8 cellular contexts compared by ENCODE assay signal in genomic region chr15:80970018-80970657, GRCh38. TPM values are rescaled to one million over a fixed set of nuclear protein-coding genes. Genes with fewer than 3 reads are reported as not detected.
DNase-seq lines count a peak whose midpoint lies in the region; ATAC-seq and TF ChIP-seq lines count a peak whose summit lies in the region.

No MANE protein-coding gene starts in this region.

- peak overlapping the region; percentile 16 for H4K91ac ChIP-seq in trophoblast cell (ENCODE audit: low read depth, low read length)

- no peak overlapping the region for H3K4me2 ChIP-seq in KMS-11
- H3K4me2 ChIP-seq in trophoblast cell (ENCODE audit: low read length) = no peak overlapping the region

- TF ChIP-seq POLR2A in gastroesophageal sphincter (IDR thresholded peaks at IDR 0.05) = no peak

- no peak overlapping the region for H4K8ac ChIP-seq in trophoblast cell (ENCODE audit: low read depth, low read length)

- no peaks in the 10 kb centered on the region for H3K79me2 ChIP-seq in KMS-11 (ENCODE audit: insufficient read depth, low read depth)
- no peaks in the 10 kb centered on the region for H3K79me2 ChIP-seq in trophoblast cell (ENCODE audit: control insufficient read depth, insufficient read depth, low read length, poor library complexity)

- H2AFZ ChIP-seq in KMS-11 (ENCODE audit: low read depth) = no peak overlapping the region
- H2AFZ ChIP-seq in trophoblast cell (ENCODE audit: insufficient read depth, low read length, poor library complexity) = no peak overlapping the region

- 21 to 48% methylated on average over 6 to 12 of the region's 12 CpGs for WGBS in gastroesophageal sphincter (ENCODE audit: low coverage in 1 of 2), 2 donors
- WGBS in trophoblast cell (ENCODE audit: extremely low coverage, insufficient coverage, insufficient read length) = no CpG with 5 or more reads among the region's 12 CpGs

- no peak overlapping the region for H2BK120ac ChIP-seq in trophoblast cell (ENCODE audit: insufficient read depth, low read length, poor library complexity)

- TF ChIP-seq CTCF in GM06990 (IDR thresholded peaks at IDR 0.05; ENCODE audit: insufficient read depth, low read length, poor library complexity, severe bottlenecking) (peak; percentile 78), KMS-11 (conservative IDR thresholded peaks at IDR 0.05; ENCODE audit: low read depth, low read length) (peak; percentile 94), gastroesophageal sphincter (IDR thresholded peaks at IDR 0.05) (peak; percentile 80 to 94 (median 84))

- H3K27ac ChIP-seq in KMS-11 = no peak overlapping the region
- H3K27ac ChIP-seq in gastroesophageal sphincter = no peak overlapping the region
- no peak overlapping the region for H3K27ac ChIP-seq in trophoblast cell (ENCODE audit: low read depth, low read length)

- ATAC-seq in gastroesophageal sphincter (peak; percentile 25), HG03378 (IDR thresholded peaks at IDR 0.05; ENCODE audit: unreplicated experiment) (no peak), HG03439 (IDR thresholded peaks at IDR 0.05; ENCODE audit: unreplicated experiment) (no peak)

- H3K9me3 ChIP-seq in gastroesophageal sphincter = no peaks in the 10 kb centered on the region
- no peaks in the 10 kb centered on the region for H3K9me3 ChIP-seq in trophoblast cell (ENCODE audit: insufficient read depth, low read depth, low read length)

- H3K23ac ChIP-seq in trophoblast cell (ENCODE audit: low read length) = no peak overlapping the region

- peak overlapping the region; percentile 25 for H3K4ac ChIP-seq in trophoblast cell (ENCODE audit: low read depth, low read length)

- peaks cover 8% of the 10 kb centered on the region for H3K36me3 ChIP-seq in GM06990 (ENCODE audit: control insufficient read depth, insufficient read depth, low read length)
- H3K36me3 ChIP-seq in KMS-11 (ENCODE audit: insufficient read depth) = no peaks in the 10 kb centered on the region
- peaks cover 0 to 43% of the 10 kb centered on the region in 2 donors for H3K36me3 ChIP-seq in gastroesophageal sphincter
- peaks cover 4 to 8% of the 10 kb centered on the region in 2 experiments for H3K36me3 ChIP-seq in trophoblast cell (ENCODE audit: control insufficient read depth in 1 of 2, insufficient read depth in 2 of 2, low read length in 2 of 2)

- H3K18ac ChIP-seq in trophoblast cell (ENCODE audit: low read length) = no peak overlapping the region

- no peak overlapping the region for H4K12ac ChIP-seq in trophoblast cell (ENCODE audit: low read depth, low read length)

- DNase-seq in GM06990 (ENCODE audit: extremely low read depth, insufficient read length) = no peak
- DNase-seq in SHP77 (lab: John Stamatoyannopoulos, UW) = peak; percentile 18 to 35
- DNase-seq in activated effector memory CD4-positive, alpha-beta T cell treated with Interleukin-2 at 50 U/mL for 16 hours = peak; percentile 20
- peak; percentile 57 to 88 for DNase-seq in trophoblast cell

- H3K4me3 ChIP-seq in GM06990 (replicated peaks; ENCODE audit: low read depth, low read length) (no peak overlapping the region), KMS-11 (IDR thresholded peaks at IDR 0.05; ENCODE audit: insufficient read depth, low read depth, low read length) (no peak overlapping the region), gastroesophageal sphincter (no peak overlapping the region), trophoblast cell (ENCODE audit: low read depth, low read length) (no peak overlapping the region)

- no peak overlapping the region for H2BK5ac ChIP-seq in trophoblast cell (ENCODE audit: low read depth, low read length, poor library complexity)

- peaks cover 9% of the 10 kb centered on the region for H3K79me1 ChIP-seq in trophoblast cell (ENCODE audit: low read length)

- no peak for TF ChIP-seq EP300 in gastroesophageal sphincter (IDR thresholded peaks at IDR 0.05)

- H3K27me3 ChIP-seq in GM06990 (replicated peaks; ENCODE audit: control insufficient read depth, insufficient read depth, low read length) = no peaks in the 10 kb centered on the region
- no peaks in the 10 kb centered on the region for H3K27me3 ChIP-seq in KMS-11 (ENCODE audit: insufficient read depth, low read depth)
- no peaks in the 10 kb centered on the region for H3K27me3 ChIP-seq in gastroesophageal sphincter
- H3K27me3 ChIP-seq in trophoblast cell (ENCODE audit: insufficient read depth, low read length) = no peaks in the 10 kb centered on the region

- no peak overlapping the region for H3K9ac ChIP-seq in KMS-11
- peak overlapping the region; percentile 28 for H3K9ac ChIP-seq in trophoblast cell (ENCODE audit: low read length)

- H3K4me1 ChIP-seq in KMS-11 (ENCODE audit: low read depth, poor library complexity, severe bottlenecking) (no peaks in the 10 kb centered on the region), gastroesophageal sphincter (peaks cover 0 to 18% (median 0%) of the 10 kb centered on the region in 3 donors), trophoblast cell (ENCODE audit: control insufficient read depth in 1 of 2, insufficient read depth in 2 of 2, low read length in 2 of 2) (peaks cover 16 to 21% of the 10 kb centered on the region in 2 experiments)

- no peak overlapping the region for H2AK5ac ChIP-seq in trophoblast cell (ENCODE audit: low read length)

- H2BK12ac ChIP-seq in trophoblast cell (ENCODE audit: low read length) = no peak overlapping the region

- peaks cover 4% of the 10 kb centered on the region; the same call in 1 of the 2 replicates for H4K20me1 ChIP-seq in KMS-11 (ENCODE audit: insufficient read depth)

- H3K14ac ChIP-seq in trophoblast cell (ENCODE audit: low read length) = no peak overlapping the region

RNA-seq across cellular contexts. Expression of gene MESD, which starts 19.5 kb away (rescaled TPM):
- total RNA-seq in gastroesophageal sphincter = 10 to 100 TPM; 16.2 to 26.9 (median 20.1) TPM
- polyA plus RNA-seq in trophoblast cell (2013) = 50.6 and 52.8 TPM in 2 replicates

RNA-seq across cellular contexts. Expression of gene TLNRD1, which starts 30.6 kb away (rescaled TPM):
- 10 to 100 TPM; 17.0 to 31.9 (median 25.9) TPM for total RNA-seq in gastroesophageal sphincter
- polyA plus RNA-seq in trophoblast cell (2013) = 14.0 and 14.4 TPM in 2 replicates
